1 cellular context compared by ENCODE assay signal in the genomic region with DNA sequence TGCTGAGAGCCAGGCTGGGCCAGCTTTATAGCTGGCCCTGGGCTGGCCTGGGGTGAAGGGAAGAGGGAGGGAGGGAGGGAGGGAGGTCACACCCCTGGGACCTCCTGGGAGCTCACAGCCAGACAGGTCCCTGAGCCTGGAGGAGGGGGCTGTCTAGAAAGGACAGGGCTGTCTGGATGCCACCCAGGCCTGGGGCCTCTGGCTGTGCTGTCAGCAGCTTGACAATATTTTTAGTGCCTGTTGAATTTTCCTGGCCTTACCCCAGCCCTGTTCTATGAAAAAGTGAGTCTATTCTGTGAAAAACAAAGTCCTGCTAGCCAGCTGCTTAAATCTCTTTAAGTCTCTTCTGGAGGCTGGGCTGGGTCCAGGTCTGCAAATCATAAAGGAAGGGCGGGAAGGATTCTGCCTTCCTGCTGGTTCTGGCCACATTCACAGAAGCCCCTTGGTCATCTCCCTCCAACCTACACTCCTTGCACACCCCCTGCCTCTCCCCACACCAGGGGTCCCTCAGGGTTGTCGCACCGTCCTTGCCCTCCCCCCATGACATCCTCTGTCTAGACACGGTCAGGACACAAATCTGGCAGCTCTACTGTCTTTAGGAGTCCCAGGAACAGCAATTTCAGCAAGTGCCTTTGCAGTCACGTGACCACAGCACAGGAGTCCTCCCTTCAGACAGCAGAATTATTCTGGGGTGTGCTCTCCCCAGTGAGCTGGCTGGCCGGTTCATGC.
A peak's percentile ranks its signal among the peaks of the same experiment; 100 is the strongest.
TF ChIP-seq lines count a peak whose summit lies in the region.

A gene with protein sequence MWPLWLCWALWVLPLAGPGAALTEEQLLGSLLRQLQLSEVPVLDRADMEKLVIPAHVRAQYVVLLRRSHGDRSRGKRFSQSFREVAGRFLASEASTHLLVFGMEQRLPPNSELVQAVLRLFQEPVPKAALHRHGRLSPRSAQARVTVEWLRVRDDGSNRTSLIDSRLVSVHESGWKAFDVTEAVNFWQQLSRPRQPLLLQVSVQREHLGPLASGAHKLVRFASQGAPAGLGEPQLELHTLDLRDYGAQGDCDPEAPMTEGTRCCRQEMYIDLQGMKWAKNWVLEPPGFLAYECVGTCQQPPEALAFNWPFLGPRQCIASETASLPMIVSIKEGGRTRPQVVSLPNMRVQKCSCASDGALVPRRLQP (minus strand): TSS at position 1 of the 729 bp plus-strand sequence. CDS start 80 bp downstream, outside the sequence.

TF ChIP-seq in H1, 55 proteins besides CTCF, POLR2A, EP300 and RAD21:
- TF ChIP-seq, protein P1, sequence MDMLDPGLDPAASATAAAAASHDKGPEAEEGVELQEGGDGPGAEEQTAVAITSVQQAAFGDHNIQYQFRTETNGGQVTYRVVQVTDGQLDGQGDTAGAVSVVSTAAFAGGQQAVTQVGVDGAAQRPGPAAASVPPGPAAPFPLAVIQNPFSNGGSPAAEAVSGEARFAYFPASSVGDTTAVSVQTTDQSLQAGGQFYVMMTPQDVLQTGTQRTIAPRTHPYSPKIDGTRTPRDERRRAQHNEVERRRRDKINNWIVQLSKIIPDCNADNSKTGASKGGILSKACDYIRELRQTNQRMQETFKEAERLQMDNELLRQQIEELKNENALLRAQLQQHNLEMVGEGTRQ (IDR thresholded peaks at IDR 0.05; ENCODE audit: low read length) = peak; percentile 16; the same call in 1 of the 2 replicates
- TF ChIP-seq GTF2F1 (IDR thresholded peaks at IDR 0.05; ENCODE audit: borderline replicate concordance, low read depth, low read length) = no peak
TF ChIP-seq in H1: peak in this region for 1.
